23 cellular contexts compared by ENCODE assay signal in genomic region chr7:142787783-142788182, GRCh38. TPM values are rescaled to one million over a fixed set of nuclear protein-coding genes. Genes with fewer than 3 reads are reported as not detected.
A peak's percentile ranks its signal among the peaks of the same experiment; 100 is the strongest.
DNase-seq lines count a peak whose midpoint lies in the region; ATAC-seq, FAIRE-seq and TF ChIP-seq lines count a peak whose summit lies in the region.
"Had no signal": no experiment of that assay in that cellular context is flagged by ENCODE, and none has a peak within 500 bp of the region (broad histone marks: within the 10 kb centered on the region; RNA-seq: fewer than 3 reads in every experiment).

No MANE protein-coding gene starts in this region.

- CTCF ChIA-PET in activated CD4-positive, alpha-beta T cell treated with anti-CD3 and anti-CD28 coated beads, Interleukin-2, amount 10 ng/mL, durations not matched to agents 7 days and 5 days (lab: Charles Lee) = interaction anchor here (0.8 to 13.3 kb wide), 3 partner anchors 10 to 73 kb away, joined by 3 to 176 read pairs (median 19); no protein-coding TSS in a partner anchor
- CTCF ChIA-PET in T-cell (lab: Charles Lee) (interaction anchor here (1.0 to 10.0 kb wide), 4 partner anchors 11 to 25 kb away, joined by 3 to 382 read pairs (median 6); no protein-coding TSS in a partner anchor), K562 (lab: Yijun Ruan, JAX; ENCODE audit: low intra/inter-chr PET ratio) (no interaction called here)

- no peak for TF ChIP-seq POLR2A in K562 (conservative IDR thresholded peaks at IDR 0.05)
- no peak for TF ChIP-seq POLR2A in spleen (IDR thresholded peaks at IDR 0.05)

- H3K9me3 Mint-ChIP-seq in activated CD4-positive, alpha-beta T cell treated with anti-CD3 and anti-CD28 coated beads, Interleukin-2, amount 10 ng/mL, durations not matched to agents 7 days and 5 days = no peaks in the 10 kb centered on the region
- H3K9me3 Mint-ChIP-seq in T-cell = no peaks in the 10 kb centered on the region
- H3K9me3 Mint-ChIP-seq: HFFc6 had no signal

- H3K9me1 ChIP-seq in K562 (ENCODE audit: control insufficient read depth, insufficient read depth, low read length) = no peaks in the 10 kb centered on the region

- no peak for DNase-seq in activated CD4-positive, alpha-beta T cell treated with anti-CD3 and anti-CD28 coated beads, Interleukin-2, amount 10 ng/mL, durations not matched to agents 7 days and 5 days
- no peak for DNase-seq in activated CD4-positive, alpha-beta T cell treated with anti-CD3 and anti-CD28 coated beads for 48 hours
- DNase-seq in T-cell (peak in 3 of 34 experiments; percentile 3 to 35 (median 6)), K562 (ENCODE audit: extremely low read depth in 1 of 4, low spot score in 3 of 4) (no peak), spleen (no peak), GF-D8 (lab: John Stamatoyannopoulos, UW) (no peak), substantia nigra (lab: John Stamatoyannopoulos, UW) (no peak)
- no peak for DNase-seq in stimulated activated CD4-positive, alpha-beta T cell treated with anti-CD3 and anti-CD28 coated beads, Interleukin-12 subunit alpha, Interleukin-12 subunit beta, amount 100 ng/mL, for 4 hours
- DNase-seq: activated effector memory CD4-positive, alpha-beta T cell treated with anti-CD3 and anti-CD28 coated beads, Interleukin-2, amount 50 U/mL, for 16 hours; heart right ventricle; HFFc6; islet precursor cell; NCI-H1930; NCI-H446 treated with DMSO at 0.1 percent for 48 hours; nucleus accumbens; SHP77 treated with DMSO at 0.1 percent for 48 hours; sigmoid colon; stimulated activated CD4-positive, alpha-beta T cell treated with anti-CD3 and anti-CD28 coated beads, Interleukin-4, amount 100 ng/mL, for 24 hours had no signal

- peaks cover 59% of the 10 kb centered on the region for H3K36me3 Mint-ChIP-seq in activated CD4-positive, alpha-beta T cell treated with anti-CD3 and anti-CD28 coated beads, Interleukin-2, amount 10 ng/mL, durations not matched to agents 7 days and 5 days (ENCODE audit: low read depth)
- H3K36me3 Mint-ChIP-seq in T-cell = peaks cover 50% of the 10 kb centered on the region
- H3K36me3 Mint-ChIP-seq: brain, CD14-positive monocyte had no signal

- H3K9me3 ChIP-seq in K562 (replicated peaks; ENCODE audit: control insufficient read depth, insufficient read depth, low read depth, low read length) (no peaks in the 10 kb centered on the region), spleen (no peaks in the 10 kb centered on the region)
- H3K9me3 ChIP-seq: A549, heart right ventricle, sigmoid colon had no signal

- no TSS peak for BruUV-seq in K562 (replicated peaks; lab: Mats Ljungman, UMichigan)

- TF ChIP-seq CTCF in K562 (IDR thresholded peaks at IDR 0.05 in 2 of 3, conservative IDR thresholded peaks at IDR 0.05 in 1 of 3; ENCODE audit: insufficient read depth in 2 of 3, low read depth in 1 of 3, low read length in 3 of 3) = no peak
- TF ChIP-seq CTCF in spleen (IDR thresholded peaks at IDR 0.05 in 8 of 11, conservative IDR thresholded peaks at IDR 0.05 in 3 of 11) = no peak

- no peak for TF ChIP-seq EP300 in K562 (IDR thresholded peaks at IDR 0.05; ENCODE audit: low read length)

- ATAC-seq in T-cell (replicated peaks in 1 of 4) = no peak
- no peak for ATAC-seq in K562
- ATAC-seq: A549 had no signal

- in situ Hi-C loops in K562 (cut with MboI) = loop anchor here (25.0 kb wide), 1 partner anchor 150 kb away; no protein-coding TSS in a partner anchor

- H3K27me3 Mint-ChIP-seq in activated CD4-positive, alpha-beta T cell treated with anti-CD3 and anti-CD28 coated beads, Interleukin-2, amount 10 ng/mL, durations not matched to agents 7 days and 5 days = no peaks in the 10 kb centered on the region
- no peaks in the 10 kb centered on the region for H3K27me3 Mint-ChIP-seq in T-cell

- H2AFZ ChIP-seq in K562 (ENCODE audit: low read depth, low read length) = no peak overlapping the region

- peak overlapping the region; percentile 88 for H3K4me3 Mint-ChIP-seq in activated CD4-positive, alpha-beta T cell treated with anti-CD3 and anti-CD28 coated beads, Interleukin-2, amount 10 ng/mL, durations not matched to agents 7 days and 5 days
- H3K4me3 Mint-ChIP-seq in T-cell = peak overlapping the region; percentile 93 to 97 (median 96)
- H3K4me3 Mint-ChIP-seq: brain, HFFc6 had no signal

- H3K79me2 ChIP-seq in K562 (ENCODE audit: control insufficient read depth, insufficient read depth, low read length) = no peaks in the 10 kb centered on the region

- TF ChIP-seq RAD21 in K562 (CRISPR knock-in tag; conservative IDR thresholded peaks at IDR 0.05 in 1 of 2, IDR thresholded peaks at IDR 0.05 in 1 of 2) = no peak

- WGBS in K562 (ENCODE audit: insufficient coverage, low coverage, missing lambda C conversion rate) = 4% methylated on average over 6 of the region's 6 CpGs
- WGBS in spleen, 5 donors = 50 to 81% (median 57%) methylated on average over 5 to 6 of the region's 6 CpGs

- FAIRE-seq in K562 (lab: Jason Lieb, UNC) = no peak
- FAIRE-seq: A549 had no signal

- POLR2A ChIA-PET in activated CD4-positive, alpha-beta T cell treated with anti-CD3 and anti-CD28 coated beads, Interleukin-2, amount 10 ng/mL, durations not matched to agents 7 days and 5 days (lab: Charles Lee) = interaction anchor here (3.4 to 6.6 kb wide), 2 partner anchors 11 to 23 kb away, joined by 22 to 103 read pairs; no protein-coding TSS in a partner anchor
- POLR2A ChIA-PET in T-cell (lab: Charles Lee) = interaction anchor here (1.4 to 12.9 kb wide), 5 partner anchors 10 to 151 kb away, joined by 4 to 577 read pairs (median 187); no protein-coding TSS in a partner anchor
- POLR2A ChIA-PET in K562 (lab: Yijun Ruan, JAX) = interaction anchor here (1.0 kb wide), 1 partner anchor 9 kb away, joined by 3 read pairs; no protein-coding TSS in a partner anchor

- H3K36me3 ChIP-seq in K562 (ENCODE audit: control insufficient read depth, insufficient read depth, low read length) = no peaks in the 10 kb centered on the region
- H3K36me3 ChIP-seq in spleen = no peaks in the 10 kb centered on the region
- H3K36me3 ChIP-seq: heart right ventricle, sigmoid colon had no signal

- H3K4me1 ChIP-seq in K562 (replicated peaks in 1 of 2; ENCODE audit: control insufficient read depth in 2 of 2, insufficient read depth in 2 of 2, low read length in 2 of 2) (peaks cover 2 to 17% of the 10 kb centered on the region in 2 experiments; a peak in 4 of 5 replicates), spleen (peaks cover 0 to 40% (median 8%) of the 10 kb centered on the region in 6 donors)

- H3K27me3 ChIP-seq in K562 (ENCODE audit: control insufficient read depth in 2 of 2, insufficient read depth in 2 of 2, low read length in 2 of 2) (peaks cover 0 to 22% of the 10 kb centered on the region in 2 experiments; a peak in 3 of 5 replicates), spleen (replicated peaks in 1 of 7) (peaks cover 0 to 5% (median 0%) of the 10 kb centered on the region in 7 donors)

- H3K4me2 ChIP-seq in K562 (ENCODE audit: insufficient read depth, low read length) = peak overlapping the region; percentile 51
- H3K4me2 ChIP-seq: A549 had no signal

- H3K27ac Mint-ChIP-seq in activated CD4-positive, alpha-beta T cell treated with anti-CD3 and anti-CD28 coated beads, Interleukin-2, amount 10 ng/mL, durations not matched to agents 7 days and 5 days = peak overlapping the region; percentile 100
- H3K27ac Mint-ChIP-seq in T-cell = peak overlapping the region; percentile 99 to 100
- H3K27ac Mint-ChIP-seq: brain, HFFc6 had no signal

- H3K4me3 ChIP-seq in K562 = no peak overlapping the region
- H3K4me3 ChIP-seq in spleen = peak overlapping the region in 6 of 8 donors; percentile 8 to 64 (median 28)
- H3K4me3 ChIP-seq: A549, sigmoid colon had no signal

- no peak overlapping the region; the same call in 2 of the 3 replicates for H3K27ac ChIP-seq in K562 (ENCODE audit: extremely low read depth, low read depth, low read length)
- peak overlapping the region in 7 of 8 donors; percentile 53 to 97 (median 72) for H3K27ac ChIP-seq in spleen
- H3K27ac ChIP-seq in substantia nigra (ENCODE audit: low read depth, low read length, poor library complexity, severe bottlenecking) = no peak overlapping the region
- H3K27ac ChIP-seq: A549 had no signal

- peaks cover 16% of the 10 kb centered on the region for H3K4me1 Mint-ChIP-seq in activated CD4-positive, alpha-beta T cell treated with anti-CD3 and anti-CD28 coated beads, Interleukin-2, amount 10 ng/mL, durations not matched to agents 7 days and 5 days
- H3K4me1 Mint-ChIP-seq in T-cell = peaks cover 18 to 40% (median 25%) of the 10 kb centered on the region in 3 donors

- peak overlapping the region in 1 of 2 experiments; percentile 10; a peak in 1 of 4 replicates for H3K9ac ChIP-seq in K562 (ENCODE audit: insufficient read depth in 1 of 2, low read depth in 2 of 2, low read length in 2 of 2)

- intact Hi-C loops in K562 (cut with micrococcal nuclease) = no loop called here
- intact Hi-C loops in spleen (cut with DNase I; ENCODE audit: low total_unique reads) = no loop called here

- H4K20me1 ChIP-seq in K562 (replicated peaks; ENCODE audit: control insufficient read depth, insufficient read depth, low read length) = no peaks in the 10 kb centered on the region

RNA-seq across cellular contexts. Expression of gene PRSS2, which starts 17.0 kb away (rescaled TPM):
- not detected for total RNA-seq in activated CD4-positive, alpha-beta T cell treated with anti-CD3 and anti-CD28 coated beads, Interleukin-2, amount 10 ng/mL, durations not matched to agents 7 days and 5 days
- 10 to 100 TPM in 3 of 5 donors, not detected in 2; 47.1 to 64.6 (median 57.7) TPM for total RNA-seq in T-cell
- 2.5 TPM in 1 of 2 replicates, not detected in the other for total RNA-seq in K562 (2011; cell fraction: chromatin; rRNA removed; ENCODE audit: low replicate concordance)
- 4.6 and 6.2 TPM in 2 replicates for total RNA-seq in K562 (2011; cell fraction: nucleolus; rRNA removed)
- 3.5 and 4.8 TPM in 2 replicates for total RNA-seq in K562 (2011; cell fraction: nucleoplasm; rRNA removed)
- total RNA-seq in K562 (2014; rRNA removed) = 1.1 and 1.7 TPM in 2 replicates
- total RNA-seq in K562 (2014; rRNA removed; fragmentation: Illumina TruSeq; extraction: Trizol) = 2.4 and 2.5 TPM in 2 replicates
- 1.3 and 2.4 TPM in 2 replicates for total RNA-seq in K562 (2015; rRNA removed; fragmentation: Illumina TruSeq; extraction: Trizol)
- 23.9 and 30.1 TPM in 2 replicates for total RNA-seq in K562 (2021)
- 3.8 and 6.4 TPM in 2 replicates for polyA plus RNA-seq in K562 (2011; rRNA removed)
- 9.3 and 14.7 TPM in 2 replicates for polyA plus RNA-seq in K562 (2011; cell fraction: cytosol; rRNA removed)
- polyA plus RNA-seq in K562 (2011; cell fraction: nucleus; rRNA removed) = 4.3 and 5.0 TPM in 2 replicates
- polyA plus RNA-seq in K562 (2012) = 6.6 and 43.8 TPM in 2 replicates
- 4.7 and 6.2 TPM in 2 replicates for polyA plus RNA-seq in K562 (2014; fragmentation: Illumina TruSeq; extraction: Trizol)
- polyA plus RNA-seq in K562 (2014; fragmentation: Nextera tagmentation; extraction: Ambion mirVana) = 10 to 100 TPM in 1 of 2 experiments, 1 to 10 TPM in 1; 9.5 to 16.4 TPM
- 1.4 and 1.6 TPM in 2 replicates for polyA plus RNA-seq in K562 (2014; rRNA removed)
- 2.8 and 3.7 TPM in 2 replicates for polyA minus RNA-seq in K562 (2011; rRNA and poly(A)+ RNA removed)
- polyA minus RNA-seq in K562 (2011; cell fraction: cytosol; rRNA and poly(A)+ RNA removed) = 4.5 and 5.4 TPM in 2 replicates
- 0.67 and 1.4 TPM in 2 replicates for polyA minus RNA-seq in K562 (2011; cell fraction: nucleus; rRNA and poly(A)+ RNA removed)
- total RNA-seq in spleen = 10 to 100 TPM in 2 of 7 donors, 1 to 10 TPM in 1, not detected in 4; 3.8 to 14.5 (median 11.1) TPM
- polyA plus RNA-seq in spleen = 1 to 10 TPM; 1.1 to 1.3 (median 1.2) TPM
- total RNA-seq: HFFc6; sigmoid colon; T-helper 2 cell treated with Interferon-gamma antibody and Interleukin-4, amounts not matched to agents 100 ng/mL and 5 ng/mL, for 36 hours; urinary bladder had no signal
- polyA plus RNA-seq: A549, CD14-positive monocyte had no signal

RNA-seq across cellular contexts. Expression of gene PRSS1, which starts 38.5 kb away (rescaled TPM):
- not detected for total RNA-seq in activated CD4-positive, alpha-beta T cell treated with anti-CD3 and anti-CD28 coated beads, Interleukin-2, amount 10 ng/mL, durations not matched to agents 7 days and 5 days
- total RNA-seq in T-cell = 10 to 100 TPM in 3 of 5 donors, not detected in 2; 16.0 to 23.7 (median 20.8) TPM
- total RNA-seq in K562 (2011; cell fraction: chromatin; rRNA removed; ENCODE audit: low replicate concordance) = not detected in 2 replicates
- not detected in 2 replicates for total RNA-seq in K562 (2011; cell fraction: nucleolus; rRNA removed)
- not detected in 2 replicates for total RNA-seq in K562 (2011; cell fraction: nucleoplasm; rRNA removed)
- total RNA-seq in K562 (2014; rRNA removed) = not detected in 2 replicates
- not detected in 2 replicates for total RNA-seq in K562 (2014; rRNA removed; fragmentation: Illumina TruSeq; extraction: Trizol)
- total RNA-seq in K562 (2015; rRNA removed; fragmentation: Illumina TruSeq; extraction: Trizol) = not detected in 2 replicates
- 6.6 and 8.8 TPM in 2 replicates for total RNA-seq in K562 (2021)
- not detected in 2 replicates for polyA plus RNA-seq in K562 (2011; rRNA removed)
- not detected in 2 replicates for polyA plus RNA-seq in K562 (2011; cell fraction: cytosol; rRNA removed)
- 0.27 TPM in 1 of 2 replicates, not detected in the other for polyA plus RNA-seq in K562 (2011; cell fraction: nucleus; rRNA removed)
- 0.86 TPM in 1 of 2 replicates, not detected in the other for polyA plus RNA-seq in K562 (2012)
- not detected in 2 replicates for polyA plus RNA-seq in K562 (2014; fragmentation: Illumina TruSeq; extraction: Trizol)
- under 1 TPM; 0.07 to 0.20 TPM for polyA plus RNA-seq in K562 (2014; fragmentation: Nextera tagmentation; extraction: Ambion mirVana)
- not detected in 2 replicates for polyA plus RNA-seq in K562 (2014; rRNA removed)
- not detected in 2 replicates for polyA minus RNA-seq in K562 (2011; rRNA and poly(A)+ RNA removed)
- polyA minus RNA-seq in K562 (2011; cell fraction: cytosol; rRNA and poly(A)+ RNA removed) = not detected in 2 replicates
- polyA minus RNA-seq in K562 (2011; cell fraction: nucleus; rRNA and poly(A)+ RNA removed) = not detected in 2 replicates
- total RNA-seq in spleen = 1 to 10 TPM in 3 of 7 donors, not detected in 4; 2.9 to 6.3 (median 3.0) TPM
- 1 to 10 TPM in 2 of 3 donors, under 1 TPM in 1; 0.88 to 1.4 (median 1.2) TPM for polyA plus RNA-seq in spleen
- total RNA-seq: HFFc6; sigmoid colon; T-helper 2 cell treated with Interferon-gamma antibody and Interleukin-4, amounts not matched to agents 100 ng/mL and 5 ng/mL, for 36 hours; urinary bladder had no signal
- polyA plus RNA-seq: A549, CD14-positive monocyte had no signal

Comparison
In these comparisons a context has a peak if more than half of its experiments do, and no peak if none do; other contexts are left out.
1. H3K27ac ChIP-seq: peak in spleen (7 of 8); none in K562 (single experiment) and substantia nigra (single experiment).